14 cellular contexts compared by ENCODE assay signal in the genomic region with DNA sequence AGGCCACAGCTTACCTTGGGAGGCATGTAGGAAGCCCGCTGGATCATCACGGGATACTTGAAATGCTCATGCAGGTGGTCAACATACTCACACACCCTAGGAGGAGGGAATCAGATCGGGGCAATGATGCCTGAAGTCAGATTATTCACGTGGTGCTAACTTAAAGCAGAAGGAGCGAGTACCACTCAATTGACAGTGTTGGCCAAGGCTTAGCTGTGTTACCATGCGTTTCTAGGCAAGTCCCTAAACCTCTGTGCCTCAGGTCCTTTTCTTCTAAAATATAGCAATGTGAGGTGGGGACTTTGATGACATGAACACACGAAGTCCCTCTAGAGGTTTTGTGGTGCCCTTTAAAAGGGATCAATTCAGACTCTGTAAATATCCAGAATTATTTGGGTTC. TPM values are rescaled to one million over a fixed set of nuclear protein-coding genes. Genes with fewer than 3 reads are reported as not detected.
DNase-seq lines count a peak whose midpoint lies in the region; ATAC-seq and TF ChIP-seq lines count a peak whose summit lies in the region.
"Had no signal": no experiment of that assay in that cellular context is flagged by ENCODE, and none has a peak within 500 bp of the region (broad histone marks: within the 10 kb centered on the region; RNA-seq: fewer than 3 reads in every experiment).

No MANE protein-coding gene starts in this region.

- no peak overlapping the region for H3K27ac ChIP-seq in endodermal cell (ENCODE audit: low read depth, low read length)
- H3K27ac ChIP-seq: C4-2B, PC-9 had no signal

- no peaks in the 10 kb centered on the region for H3K27me3 ChIP-seq in endodermal cell (ENCODE audit: control insufficient read depth, insufficient read depth, low read length, poor library complexity, severe bottlenecking)

- TF ChIP-seq CTCF in endodermal cell (conservative IDR thresholded peaks at IDR 0.05): no peak

- WGBS in endodermal cell (ENCODE audit: insufficient coverage in 1 of 2, insufficient read length in 1 of 2), 2 experiments: 94% methylated on average over 3 to 7 of the region's 7 CpGs

- peaks cover 68% of the 10 kb centered on the region for H3K36me3 Mint-ChIP-seq in activated CD4-positive, alpha-beta T cell treated with anti-CD3 and anti-CD28 coated beads, Interleukin-2, amount 10 ng/mL, durations not matched to agents 24 days and 14 days (ENCODE audit: low read depth)
- peaks cover 69% of the 10 kb centered on the region for H3K36me3 Mint-ChIP-seq in endodermal cell (ENCODE audit: low read depth)

- peak overlapping the region; percentile 45 for H3K27ac Mint-ChIP-seq in activated CD4-positive, alpha-beta T cell treated with anti-CD3 and anti-CD28 coated beads, Interleukin-2, amount 10 ng/mL, durations not matched to agents 24 days and 14 days
- H3K27ac Mint-ChIP-seq in stimulated activated naive CD8-positive, alpha-beta T cell treated with anti-CD3 and anti-CD28 coated beads, Interleukin-15, amount 100 ng/mL, for 72 hours: peak overlapping the region in 1 of 2 donors; percentile 27
- no peak overlapping the region for H3K27ac Mint-ChIP-seq in endodermal cell

- intact Hi-C loops in activated CD4-positive, alpha-beta T cell treated with anti-CD3 and anti-CD28 coated beads, Interleukin-2, amount 10 ng/mL, durations not matched to agents 24 days and 14 days (cut with micrococcal nuclease): no loop called here

- H3K4me1 ChIP-seq in endodermal cell (ENCODE audit: control insufficient read depth, insufficient read depth, low read length): no peaks in the 10 kb centered on the region

- no peaks in the 10 kb centered on the region for H3K9me3 ChIP-seq in endodermal cell (ENCODE audit: control insufficient read depth, low read length)

- DNase-seq in activated CD4-positive, alpha-beta T cell treated with anti-CD3 and anti-CD28 coated beads, Interleukin-2, amount 10 ng/mL, durations not matched to agents 24 days and 14 days: no peak
- DNase-seq in activated CD4-positive, alpha-beta T cell treated with anti-CD3 and anti-CD28 coated beads, Interleukin-2, amount 50 U/mL, for 48 hours: no peak
- no peak for DNase-seq in stimulated activated naive CD8-positive, alpha-beta T cell treated with anti-CD3 and anti-CD28 coated beads, Interleukin-15, amount 100 ng/mL, for 72 hours
- DNase-seq in stimulated activated naive CD8-positive, alpha-beta T cell treated with anti-CD3 and anti-CD28 coated beads, Interleukin-15, Interleukin-2, amounts not matched to agents 100 U/mL and 50 U/mL, for 24 hours: no peak
- DNase-seq in endodermal cell (peak; percentile 30), NOMO-1 (lab: John Stamatoyannopoulos, UW; ENCODE audit: unreplicated experiment in 2 of 2) (no peak), NCI-H524 (lab: John Stamatoyannopoulos, UW) (no peak), left lobe of liver (ENCODE audit: low spot score) (no peak)
- DNase-seq: DMS 273 treated with DMSO at 0.1 percent for 48 hours, KG1, NCI-H1436 treated with DMSO at 0.1 percent for 48 hours, NCI-H2081, PC-9 had no signal

- no peak overlapping the region for H3K4me3 Mint-ChIP-seq in activated CD4-positive, alpha-beta T cell treated with anti-CD3 and anti-CD28 coated beads, Interleukin-2, amount 10 ng/mL, durations not matched to agents 24 days and 14 days
- H3K4me3 Mint-ChIP-seq in stimulated activated naive CD8-positive, alpha-beta T cell treated with anti-CD3 and anti-CD28 coated beads, Interleukin-15, amount 100 ng/mL, for 72 hours: no peak overlapping the region
- no peak overlapping the region for H3K4me3 Mint-ChIP-seq in endodermal cell

- H3K4me1 Mint-ChIP-seq in activated CD4-positive, alpha-beta T cell treated with anti-CD3 and anti-CD28 coated beads, Interleukin-2, amount 10 ng/mL, durations not matched to agents 24 days and 14 days: peaks cover 9% of the 10 kb centered on the region
- no peaks in the 10 kb centered on the region for H3K4me1 Mint-ChIP-seq in stimulated activated naive CD8-positive, alpha-beta T cell treated with anti-CD3 and anti-CD28 coated beads, Interleukin-15, amount 100 ng/mL, for 72 hours
- no peaks in the 10 kb centered on the region for H3K4me1 Mint-ChIP-seq in endodermal cell

- H3K27me3 Mint-ChIP-seq in activated CD4-positive, alpha-beta T cell treated with anti-CD3 and anti-CD28 coated beads, Interleukin-2, amount 10 ng/mL, durations not matched to agents 24 days and 14 days: no peaks in the 10 kb centered on the region
- H3K27me3 Mint-ChIP-seq in stimulated activated naive CD8-positive, alpha-beta T cell treated with anti-CD3 and anti-CD28 coated beads, Interleukin-15, amount 100 ng/mL, for 72 hours: no peaks in the 10 kb centered on the region
- H3K27me3 Mint-ChIP-seq in endodermal cell (ENCODE audit: insufficient read depth): no peaks in the 10 kb centered on the region

- H3K4me3 ChIP-seq in endodermal cell (ENCODE audit: low read length): no peak overlapping the region
- H3K4me3 ChIP-seq: PC-9 had no signal

- no peaks in the 10 kb centered on the region for H3K9me3 Mint-ChIP-seq in activated CD4-positive, alpha-beta T cell treated with anti-CD3 and anti-CD28 coated beads, Interleukin-2, amount 10 ng/mL, durations not matched to agents 24 days and 14 days
- H3K9me3 Mint-ChIP-seq in stimulated activated naive CD8-positive, alpha-beta T cell treated with anti-CD3 and anti-CD28 coated beads, Interleukin-15, amount 100 ng/mL, for 72 hours: no peaks in the 10 kb centered on the region
- H3K9me3 Mint-ChIP-seq in endodermal cell: no peaks in the 10 kb centered on the region

- peaks cover 73% of the 10 kb centered on the region for H3K36me3 ChIP-seq in endodermal cell (ENCODE audit: control insufficient read depth, insufficient read depth, low read length)

- peak; percentile 4 for ATAC-seq in stimulated activated naive CD8-positive, alpha-beta T cell treated with anti-CD3 and anti-CD28 coated beads, Interleukin-15, amount 100 ng/mL, for 72 hours
- ATAC-seq in stimulated activated naive CD8-positive, alpha-beta T cell treated with anti-CD3 and anti-CD28 coated beads, Interleukin-15, Interleukin-2, amounts not matched to agents 100 U/mL and 50 U/mL, for 24 hours: no peak
- no peak for ATAC-seq in left lobe of liver

- H3K9ac ChIP-seq in endodermal cell (ENCODE audit: extremely low read depth, low read length, poor library complexity, severe bottlenecking): no peak overlapping the region

RNA-seq across cellular contexts. Expression of gene TYMS, which starts 17.9 kb away (rescaled TPM):
- total RNA-seq in activated CD4-positive, alpha-beta T cell treated with anti-CD3 and anti-CD28 coated beads, Interleukin-2, amount 10 ng/mL, durations not matched to agents 24 days and 14 days: 269 and 276 TPM in 2 replicates
- total RNA-seq in endodermal cell (10 to 100 TPM; 81.9 to 90.0 TPM), left lobe of liver (1.7 TPM)
- 258 TPM for polyA plus RNA-seq in endodermal cell (2013, experiment 1 of 2)
- 232 TPM for polyA plus RNA-seq in endodermal cell (2013, experiment 2 of 2)

RNA-seq across cellular contexts. Expression of gene ENOSF1, which starts 37.1 kb away (rescaled TPM):
- 85.2 and 91.8 TPM in 2 replicates for total RNA-seq in activated CD4-positive, alpha-beta T cell treated with anti-CD3 and anti-CD28 coated beads, Interleukin-2, amount 10 ng/mL, durations not matched to agents 24 days and 14 days
- total RNA-seq in endodermal cell: 10 to 100 TPM; 85.7 to 89.5 TPM
- 47.9 TPM for polyA plus RNA-seq in endodermal cell (2013, experiment 1 of 2)
- 33.7 TPM for polyA plus RNA-seq in endodermal cell (2013, experiment 2 of 2)
- total RNA-seq in left lobe of liver: 77.4 TPM

Comparison
In these comparisons a context has a peak if more than half of its experiments do, and no peak if none do; other contexts are left out.
1. RNA of gene TYMS, which starts 17.9 kb away (total RNA-seq): 269 to 276 TPM in activated CD4-positive, alpha-beta T cell treated with anti-CD3 and anti-CD28 coated beads, Interleukin-2, amount 10 ng/mL, durations not matched to agents 24 days and 14 days and 81.9 to 90.0 TPM in endodermal cell; 1.7 TPM in left lobe of liver (single experiment); every median in the first group is over 10 times any median in the second.